ENCODE assay signal across 18 cellular contexts in the genomic region with DNA sequence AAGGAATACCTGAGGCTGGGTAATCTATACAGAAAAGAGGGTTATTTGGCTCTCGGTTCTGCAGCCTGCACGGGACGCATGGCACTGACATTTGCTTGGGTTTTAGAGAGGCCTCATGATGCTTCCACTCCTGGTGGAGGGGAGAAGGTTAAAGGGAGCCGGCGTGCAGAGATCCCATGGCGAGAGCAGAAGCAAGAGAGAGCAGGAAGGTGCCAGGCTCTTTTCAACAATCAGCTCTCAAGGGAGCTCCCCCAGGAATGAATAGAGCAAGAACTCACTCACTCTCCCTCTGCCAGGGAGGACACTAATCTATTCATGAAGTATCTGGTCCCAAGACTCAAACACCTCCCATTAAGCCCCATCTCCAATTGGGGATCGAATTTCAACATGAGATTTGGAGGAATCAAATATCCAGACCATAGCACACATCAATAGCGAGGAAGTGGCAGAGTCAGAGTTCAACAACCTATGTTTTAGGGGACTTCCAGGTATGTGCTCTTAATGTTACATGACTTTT.
DNase-seq lines count a peak whose midpoint lies in the region; ATAC-seq and TF ChIP-seq lines count a peak whose summit lies in the region.
"Had no signal": no experiment of that assay in that cellular context is flagged by ENCODE, and none has a peak within 500 bp of the region (broad histone marks: within the 10 kb centered on the region; RNA-seq: fewer than 3 reads in every experiment).

No MANE protein-coding gene starts in this region.

- peak in 6 of 8 donors; percentile 7 to 49 (median 22) for ATAC-seq in heart right ventricle
- ATAC-seq in thoracic aorta (ENCODE audit: insufficient number of reproducible peaks, low FRiP score, low read depth) = no peak
- ATAC-seq: CD8-positive, alpha-beta T cell had no signal

- intact Hi-C loops in ascending aorta (cut with DNase I) (loop anchor here (5.0 kb wide), 1 partner anchor 35 kb away; no protein-coding TSS in a partner anchor), heart right ventricle (cut with DNase I) (no loop called here)

- peaks cover 0 to 5% of the 10 kb centered on the region in 2 donors for H3K9me3 ChIP-seq in ascending aorta
- peaks cover 0 to 17% (median 3%) of the 10 kb centered on the region in 11 donors for H3K9me3 ChIP-seq in heart right ventricle
- no peaks in the 10 kb centered on the region for H3K9me3 ChIP-seq in thoracic aorta
- H3K9me3 ChIP-seq in effector memory CD4-positive, alpha-beta T cell (ENCODE audit: control insufficient read depth, low read length) = no peaks in the 10 kb centered on the region
- H3K9me3 ChIP-seq: BE2C had no signal

- 71 to 79% methylated on average over 8 of the region's 8 CpGs for WGBS in heart right ventricle, 2 donors

- H3K4me1 ChIP-seq in ascending aorta (peaks cover 0 to 10% of the 10 kb centered on the region in 2 donors), heart right ventricle (peaks cover 0 to 52% (median 29%) of the 10 kb centered on the region in 9 donors), thoracic aorta (ENCODE audit: control insufficient read depth in 1 of 2, low read depth in 2 of 2) (peaks cover 17 to 45% of the 10 kb centered on the region in 2 donors)
- H3K4me1 ChIP-seq in effector memory CD4-positive, alpha-beta T cell (ENCODE audit: control insufficient read depth, insufficient read depth, low read length, poor library complexity, severe bottlenecking) = no peaks in the 10 kb centered on the region

- no peaks in the 10 kb centered on the region for H3K36me3 ChIP-seq in ascending aorta
- peaks cover 0 to 24% (median 0%) of the 10 kb centered on the region in 9 donors for H3K36me3 ChIP-seq in heart right ventricle
- no peaks in the 10 kb centered on the region for H3K36me3 ChIP-seq in thoracic aorta
- H3K36me3 ChIP-seq in effector memory CD4-positive, alpha-beta T cell (ENCODE audit: control insufficient read depth, insufficient read depth, low read length) = no peaks in the 10 kb centered on the region
- H3K36me3 ChIP-seq: BE2C had no signal

- H3K27ac ChIP-seq in ascending aorta = peak overlapping the region; percentile 87 to 89
- peak overlapping the region in 7 of 10 donors; percentile 5 to 65 (median 21) for H3K27ac ChIP-seq in heart right ventricle
- peak overlapping the region; percentile 71 to 86 for H3K27ac ChIP-seq in thoracic aorta
- H3K27ac ChIP-seq in effector memory CD4-positive, alpha-beta T cell (ENCODE audit: insufficient read depth, low read length, poor library complexity, severe bottlenecking) = no peak overlapping the region
- H3K27ac ChIP-seq: 22Rv1 had no signal

- TF ChIP-seq CTCF in ascending aorta (IDR thresholded peaks at IDR 0.05) (no peak), heart right ventricle (IDR thresholded peaks at IDR 0.05) (no peak), thoracic aorta (IDR thresholded peaks at IDR 0.05) (no peak)

- H3K27me3 ChIP-seq in ascending aorta (no peaks in the 10 kb centered on the region), heart right ventricle (no peaks in the 10 kb centered on the region), thoracic aorta (replicated peaks; ENCODE audit: insufficient read depth) (no peaks in the 10 kb centered on the region)
- H3K27me3 ChIP-seq in effector memory CD4-positive, alpha-beta T cell (replicated peaks; ENCODE audit: control insufficient read depth, insufficient read depth, low read length, poor library complexity, severe bottlenecking) = no peaks in the 10 kb centered on the region
- H3K27me3 ChIP-seq: BE2C had no signal

- H3K4me3 ChIP-seq in ascending aorta (no peak overlapping the region), heart right ventricle (no peak overlapping the region), thoracic aorta (no peak overlapping the region)
- H3K4me3 ChIP-seq in effector memory CD4-positive, alpha-beta T cell (ENCODE audit: insufficient read depth, low read depth, low read length, poor library complexity, severe bottlenecking) = no peak overlapping the region

- DNase-seq in NCI-H2171 treated with DMSO at 0.1 percent for 48 hours (lab: John Stamatoyannopoulos, UW) (peak; percentile 24), NCI-H2171 (lab: John Stamatoyannopoulos, UW) (no peak), ascending aorta (ENCODE audit: low spot score in 2 of 2) (no peak), heart right ventricle (no peak), thoracic aorta (ENCODE audit: low spot score) (no peak), GF-D8 (lab: John Stamatoyannopoulos, UW) (no peak), cerebellar nuclear complex (lab: John Stamatoyannopoulos, UW) (no peak)
- no peak for DNase-seq in effector memory CD4-positive, alpha-beta T cell
- DNase-seq: BE2C; CD8-positive, alpha-beta T cell; DMS79; HCEC 1CT; KBM-7; MV-4-11; NCI-H187 treated with DMSO at 0.1 percent for 48 hours; NCI-H526; NK-92 treated with Interleukin-12 subunit alpha and Interleukin-12 subunit beta, amount 100 ng/mL, for 24 hours had no signal
